In genomic region chr12:54164402-54165145, GRCh38 we compare ENCODE assay signal across 24 cellular contexts. TPM values are rescaled to one million over a fixed set of nuclear protein-coding genes. Genes with fewer than 3 reads are reported as not detected.
DNase-seq lines count a peak whose midpoint lies in the region; ATAC-seq, FAIRE-seq and TF ChIP-seq lines count a peak whose summit lies in the region.
"Had no signal": no experiment of that assay in that cellular context is flagged by ENCODE, and none has a peak within 500 bp of the region (broad histone marks: within the 10 kb centered on the region; RNA-seq: fewer than 3 reads in every experiment).

No MANE protein-coding gene starts in this region.

- H3K36me3 Mint-ChIP-seq in WTC11 (no peaks in the 10 kb centered on the region), nephron (ENCODE audit: low read depth) (no peaks in the 10 kb centered on the region)
- peaks cover 44% of the 10 kb centered on the region for H3K36me3 Mint-ChIP-seq in stimulated activated memory B cell treated with anti-CD40 and anti-IgM and Interleukin-4, amounts not matched to agents 10 μg/mL and 1 μg/mL and 100 μg/mL, for 72 hours
- H3K36me3 Mint-ChIP-seq: activated CD4-positive, alpha-beta memory T cell treated with anti-CD3 and anti-CD28 coated beads for 36 hours; activated naive CD8-positive, alpha-beta T cell had no signal

- peaks cover 0 to 1% of the 10 kb centered on the region in 2 experiments; a peak in 2 of 5 replicates for H3K27me3 ChIP-seq in HepG2 (ENCODE audit: control insufficient read depth in 1 of 2, insufficient read depth in 2 of 2, low read length in 2 of 2)

- TF ChIP-seq POLR2A in HepG2 (IDR thresholded peaks at IDR 0.05; ENCODE audit: insufficient read depth in 1 of 2, low read depth in 2 of 2, low read length in 2 of 2), result no peak

- no peaks in the 10 kb centered on the region for H3K9me3 ChIP-seq in HepG2 (ENCODE audit: low read length)
- H3K9me3 ChIP-seq: transverse colon had no signal

- H3K4me3 Mint-ChIP-seq in WTC11 (peak overlapping the region; percentile 30), nephron (peak overlapping the region; percentile 3 to 40 (median 23))
- H3K4me3 Mint-ChIP-seq in stimulated activated memory B cell treated with anti-CD40 and anti-IgM and Interleukin-4, amounts not matched to agents 10 μg/mL and 1 μg/mL and 100 μg/mL, for 72 hours, result no peak overlapping the region
- H3K4me3 Mint-ChIP-seq: activated CD4-positive, alpha-beta memory T cell treated with anti-CD3 and anti-CD28 coated beads for 36 hours; activated naive CD8-positive, alpha-beta T cell had no signal

- CTCF ChIA-PET in WTC11 (lab: Charles Lee) (interaction anchor here (0.6 to 3.2 kb wide), 12 partner anchors 9 to 206 kb away, joined by 3 to 19 read pairs (median 4); partner anchors contain the start of gene HOXC10), HepG2 (lab: Yijun Ruan, JAX; ENCODE audit: low intra/inter-chr PET ratio, low total read pairs) (no interaction called here)

- H3K27ac ChIP-seq in HepG2 (ENCODE audit: extremely low read length, insufficient read depth, low read length), result no peak overlapping the region
- H3K27ac ChIP-seq: brain microvascular endothelial cell, coronary artery, HL-60, transverse colon had no signal

- H2AFZ ChIP-seq in HepG2 (ENCODE audit: low read length), result no peak overlapping the region

- peak overlapping the region; percentile 15; the same call in 1 of the 2 replicates for H3K27ac Mint-ChIP-seq in WTC11
- peak overlapping the region; percentile 93 to 96 (median 95) for H3K27ac Mint-ChIP-seq in nephron
- H3K27ac Mint-ChIP-seq in stimulated activated memory B cell treated with anti-CD40 and anti-IgM and Interleukin-4, amounts not matched to agents 10 μg/mL and 1 μg/mL and 100 μg/mL, for 72 hours, result no peak overlapping the region
- H3K27ac Mint-ChIP-seq: activated CD4-positive, alpha-beta memory T cell treated with anti-CD3 and anti-CD28 coated beads for 36 hours; activated naive CD8-positive, alpha-beta T cell had no signal

- H3K9me3 Mint-ChIP-seq in WTC11 (no peaks in the 10 kb centered on the region), nephron (no peaks in the 10 kb centered on the region)
- no peaks in the 10 kb centered on the region for H3K9me3 Mint-ChIP-seq in stimulated activated memory B cell treated with anti-CD40 and anti-IgM and Interleukin-4, amounts not matched to agents 10 μg/mL and 1 μg/mL and 100 μg/mL, for 72 hours
- H3K9me3 Mint-ChIP-seq: activated CD4-positive, alpha-beta memory T cell treated with anti-CD3 and anti-CD28 coated beads for 36 hours had no signal

- H3K4me3 ChIP-seq in HepG2 (replicated peaks in 1 of 3; ENCODE audit: insufficient read depth in 1 of 3, low read depth in 2 of 3, low read length in 3 of 3), result no peak overlapping the region
- H3K4me3 ChIP-seq: coronary artery, lung, transverse colon had no signal

- in situ Hi-C loops in HepG2 (cut with HindIII; ENCODE audit: extremely low pct_ligation_motif_present, low pct_unique_long_range_greater_than_20kb), result no loop called here

- peak; percentile 71 for DNase-seq in ELF-1 (ENCODE audit: low read depth, low spot score)
- DNase-seq in NCI-H1092 (lab: John Stamatoyannopoulos, UW), result peak; percentile 76
- DNase-seq in WTC11 (ENCODE audit: low spot score), result peak; percentile 54
- DNase-seq in HepG2 (ENCODE audit: low spot score), result no peak
- no peak for DNase-seq in stimulated activated CD4-positive, alpha-beta T cell treated with anti-CD3 and anti-CD28 coated beads, Interleukin-2, amount 100 ng/mL, for 48 hours
- DNase-seq: activated CD4-positive, alpha-beta memory T cell treated with anti-CD3 and anti-CD28 coated beads for 36 hours; activated T-cell treated with anti-CD3 and anti-CD28 coated beads, Interleukin-2, amount 50 U/mL, for 1 hour; AML-193; brain microvascular endothelial cell; KBM-7; naive B cell; NCI-H524; stimulated activated naive CD4-positive, alpha-beta T cell; transverse colon had no signal

- TF ChIP-seq CTCF in WTC11 (IDR thresholded peaks at IDR 0.05), result no peak
- no peak for TF ChIP-seq CTCF in nephron (IDR thresholded peaks at IDR 0.05; ENCODE audit: unreplicated experiment in 3 of 3)
- TF ChIP-seq CTCF in HepG2 (CRISPR knock-in tag; IDR thresholded peaks at IDR 0.05), result no peak

- H3K27me3 Mint-ChIP-seq in WTC11 (ENCODE audit: low read depth) (peaks cover 12% of the 10 kb centered on the region; the same call in 1 of the 2 replicates), nephron (ENCODE audit: low read depth) (peaks cover 4% of the 10 kb centered on the region)
- H3K27me3 Mint-ChIP-seq in stimulated activated memory B cell treated with anti-CD40 and anti-IgM and Interleukin-4, amounts not matched to agents 10 μg/mL and 1 μg/mL and 100 μg/mL, for 72 hours, result peaks cover 8% of the 10 kb centered on the region

- no peak for TF ChIP-seq RAD21 in HepG2 (CRISPR knock-in tag; IDR thresholded peaks at IDR 0.05)

- H3K79me2 ChIP-seq in HepG2 (ENCODE audit: insufficient read depth, low read length), result no peaks in the 10 kb centered on the region

- peaks cover 28% of the 10 kb centered on the region for H3K4me1 ChIP-seq in HepG2 (ENCODE audit: insufficient read depth, low read length)
- H3K4me1 ChIP-seq: transverse colon had no signal

- TF ChIP-seq EP300 in HepG2 (IDR thresholded peaks at IDR 0.05; ENCODE audit: low read depth in 2 of 2, low read length in 2 of 2), result no peak
- TF ChIP-seq EP300 in HepG2 (CRISPR knock-in tag; IDR thresholded peaks at IDR 0.05; ENCODE audit: borderline replicate concordance), result no peak

- H3K4me2 ChIP-seq in HepG2 (ENCODE audit: low read depth, low read length), result no peak overlapping the region

- intact Hi-C loops in HepG2 (cut with micrococcal nuclease; ENCODE audit: unreplicated experiment), result no loop called here

- H3K4me1 Mint-ChIP-seq in WTC11 (peaks cover 41% of the 10 kb centered on the region), nephron (peaks cover 67% of the 10 kb centered on the region)
- H3K4me1 Mint-ChIP-seq in stimulated activated memory B cell treated with anti-CD40 and anti-IgM and Interleukin-4, amounts not matched to agents 10 μg/mL and 1 μg/mL and 100 μg/mL, for 72 hours, result peaks cover 4% of the 10 kb centered on the region

- ATAC-seq in WTC11 (peak; percentile 10; the same call in 1 of the 2 replicates), HG03175 (IDR thresholded peaks at IDR 0.05; ENCODE audit: unreplicated experiment) (no peak), HepG2 (no peak)
- no peak for ATAC-seq in stimulated activated memory B cell treated with anti-CD40 and anti-IgM and Interleukin-4, amounts not matched to agents 10 μg/mL and 1 μg/mL and 100 μg/mL, for 72 hours
- ATAC-seq: Panc1 had no signal

- H4K20me1 ChIP-seq in HepG2 (ENCODE audit: insufficient read depth, low read length), result no peaks in the 10 kb centered on the region

- FAIRE-seq in HepG2 (lab: Jason Lieb, UNC), result no peak
- FAIRE-seq: frontal cortex, islet of Langerhans had no signal

- POLR2A ChIA-PET in WTC11 (lab: Charles Lee) (interaction anchor here (0.7 kb wide), 1 partner anchor 38 kb away, joined by 3 read pairs; no protein-coding TSS in a partner anchor), HepG2 (lab: Yijun Ruan, JAX) (no interaction called here)

- no TSS peak for BruUV-seq in HepG2 (replicated peaks; lab: Mats Ljungman, UMichigan)

- no peak overlapping the region for H3K9ac ChIP-seq in HepG2 (ENCODE audit: insufficient read depth, low read depth, low read length)

- H3K36me3 ChIP-seq in HepG2 (replicated peaks in 1 of 2; ENCODE audit: control insufficient read depth in 1 of 2, insufficient read depth in 2 of 2, low read length in 2 of 2), result no peaks in the 10 kb centered on the region
- H3K36me3 ChIP-seq: brain microvascular endothelial cell, transverse colon had no signal

- 64% methylated on average over 11 of the region's 11 CpGs for WGBS in HepG2 (ENCODE audit: low lambda C conversion rate)

TF ChIP-seq in HepG2, 621 proteins besides CTCF, POLR2A, EP300 and RAD21 (continues in another document):
- no peak for TF ChIP-seq ZFAT (CRISPR knock-in tag; conservative IDR thresholded peaks at IDR 0.05)
- no peak for TF ChIP-seq ZNF383 (CRISPR knock-in tag; IDR thresholded peaks at IDR 0.05; ENCODE audit: borderline replicate concordance)
- TF ChIP-seq HOXA7 (CRISPR knock-in tag; IDR thresholded peaks at IDR 0.05), result no peak
- no peak for TF ChIP-seq GATAD1 (CRISPR knock-in tag; IDR thresholded peaks at IDR 0.05)
- TF ChIP-seq FOXC1 (CRISPR knock-in tag; IDR thresholded peaks at IDR 0.05; ENCODE audit: borderline replicate concordance), result no peak
- TF ChIP-seq ZNF253 (CRISPR knock-in tag; IDR thresholded peaks at IDR 0.05; ENCODE audit: borderline replicate concordance), result no peak
- TF ChIP-seq ZNF354B (CRISPR knock-in tag; IDR thresholded peaks at IDR 0.05), result no peak
- no peak for TF ChIP-seq ZNF775 (CRISPR knock-in tag; IDR thresholded peaks at IDR 0.05; ENCODE audit: borderline replicate concordance)
- TF ChIP-seq ZFP41 (CRISPR knock-in tag; IDR thresholded peaks at IDR 0.05; ENCODE audit: borderline replicate concordance), result no peak
- no peak for TF ChIP-seq BORCS8-MEF2B (CRISPR knock-in tag; IDR thresholded peaks at IDR 0.05)
- TF ChIP-seq RORA (CRISPR knock-in tag; IDR thresholded peaks at IDR 0.05), result no peak

RNA-seq across cellular contexts. Expression of gene SMUG1, which starts 24.2 kb away (rescaled TPM):
- total RNA-seq in WTC11 (2021), result 19.2 to 27.5 TPM (median 26.3 TPM) in 3 replicates
- 35.6 and 36.9 TPM in 2 replicates for total RNA-seq in HepG2 (2016; rRNA removed; fragmentation: Illumina TruSeq; extraction: Trizol)
- 47.1 and 69.5 TPM in 2 replicates for total RNA-seq in HepG2 (2016; cell fraction: cytosol; rRNA removed; fragmentation: Illumina TruSeq; extraction: Trizol; ENCODE audit: low read depth)
- 33.2 and 38.5 TPM in 2 replicates for total RNA-seq in HepG2 (2016; cell fraction: insoluble cytoplasmic fraction; rRNA removed; fragmentation: Illumina TruSeq; extraction: Trizol)
- total RNA-seq in HepG2 (2016; cell fraction: membrane; rRNA removed; fragmentation: Illumina TruSeq; extraction: Trizol), result 50.2 and 62.2 TPM in 2 replicates
- total RNA-seq in HepG2 (2016; cell fraction: nucleus; rRNA removed; fragmentation: Illumina TruSeq; extraction: Trizol), result 19.8 and 23.2 TPM in 2 replicates
- polyA plus RNA-seq in HepG2 (2011; rRNA removed), result 31.9 and 36.1 TPM in 2 replicates
- 28.5 and 39.2 TPM in 2 replicates for polyA plus RNA-seq in HepG2 (2011; cell fraction: cytosol; rRNA removed)
- 27.2 and 35.2 TPM in 2 replicates for polyA plus RNA-seq in HepG2 (2011; cell fraction: nucleus; rRNA removed)
- polyA plus RNA-seq in HepG2 (2012), result 19.2 and 20.4 TPM in 2 replicates
- polyA plus RNA-seq in HepG2 (2016; cell fraction: cytosol; fragmentation: Illumina TruSeq; extraction: Trizol; ENCODE audit: low read depth), result 48.5 and 64.8 TPM in 2 replicates
- polyA plus RNA-seq in HepG2 (2016; cell fraction: insoluble cytoplasmic fraction; fragmentation: Illumina TruSeq; extraction: Trizol; ENCODE audit: low read depth), result 32.5 and 38.2 TPM in 2 replicates
- polyA plus RNA-seq in HepG2 (2016; cell fraction: membrane; fragmentation: Illumina TruSeq; extraction: Trizol; ENCODE audit: low read depth), result 43.2 and 48.1 TPM in 2 replicates
- 35.0 and 38.8 TPM in 2 replicates for polyA plus RNA-seq in HepG2 (2016; cell fraction: nucleus; fragmentation: Illumina TruSeq; extraction: Trizol; ENCODE audit: insufficient read depth, low read depth)
- 30.8 and 73.6 TPM in 2 replicates for polyA minus RNA-seq in HepG2 (2011; rRNA and poly(A)+ RNA removed; ENCODE audit: low replicate concordance)
- 7.7 TPM in 2 replicates for polyA minus RNA-seq in HepG2 (2011; cell fraction: cytosol; rRNA and poly(A)+ RNA removed)
- 22.7 and 32.0 TPM in 2 replicates for polyA minus RNA-seq in HepG2 (2011; cell fraction: nucleus; rRNA and poly(A)+ RNA removed)

Comparison
In these comparisons a context has a peak if more than half of its experiments do, and no peak if none do; other contexts are left out.
1. DNase-seq: peak in ELF-1 (single experiment), NCI-H1092 (single experiment) and WTC11 (single experiment); none in HepG2 (single experiment) and stimulated activated CD4-positive, alpha-beta T cell treated with anti-CD3 and anti-CD28 coated beads, Interleukin-2, amount 100 ng/mL, for 48 hours (0 of 2).